1 cellular context compared by ENCODE assay signal in the genomic region with DNA sequence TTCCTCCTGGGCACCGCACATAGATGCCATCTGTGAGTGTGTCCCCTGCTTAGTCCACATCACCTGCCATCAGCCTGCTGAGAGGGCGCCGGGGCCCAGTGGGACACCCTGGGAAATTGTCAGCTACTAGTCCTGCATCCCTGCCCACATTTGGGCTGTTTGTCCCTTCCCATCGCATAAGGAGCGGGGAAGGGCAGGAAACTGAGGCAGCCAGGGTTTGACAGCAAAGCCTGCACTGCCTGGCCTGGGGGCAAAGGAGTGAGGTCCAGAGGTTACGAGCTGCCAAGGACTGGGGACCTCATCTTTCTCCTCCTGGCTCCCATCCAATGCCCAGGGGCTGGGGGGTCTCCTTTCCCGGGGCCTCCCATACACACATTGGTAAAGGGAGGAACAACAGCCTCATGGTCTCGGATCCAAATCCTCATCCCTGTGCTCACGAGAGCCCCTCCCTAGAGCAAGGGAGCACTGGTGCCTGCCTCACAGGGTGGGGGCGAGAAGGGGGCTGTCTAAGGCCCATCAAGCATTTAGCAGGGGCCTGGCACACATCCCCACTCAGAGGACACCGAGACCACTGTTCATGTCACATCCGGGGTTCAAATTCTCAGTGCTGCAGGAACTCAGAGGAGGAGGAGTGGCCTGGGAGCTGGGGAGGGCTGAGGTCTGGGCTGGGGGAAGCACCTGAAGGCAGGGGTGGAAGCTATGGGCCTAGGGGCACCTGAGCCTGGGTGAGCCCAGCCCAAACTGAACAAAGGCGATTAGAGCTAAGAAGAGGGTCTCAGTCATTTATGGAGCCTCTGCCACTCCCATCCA.
TF ChIP-seq lines count a peak whose summit lies in the region.

No MANE protein-coding gene starts in this region.

TF ChIP-seq in WTC11, 78 proteins besides CTCF, POLR2A, EP300 and RAD21:
- TF ChIP-seq ZNF532 (CRISPR knock-in tag; IDR thresholded peaks at IDR 0.05; ENCODE audit: borderline replicate concordance): no peak
- no peak for TF ChIP-seq IRF2 (CRISPR knock-in tag; IDR thresholded peaks at IDR 0.05; ENCODE audit: borderline replicate concordance, low read depth)
- no peak for TF ChIP-seq FOXJ3 (CRISPR knock-in tag; IDR thresholded peaks at IDR 0.05; ENCODE audit: borderline replicate concordance)
- TF ChIP-seq, protein P1, sequence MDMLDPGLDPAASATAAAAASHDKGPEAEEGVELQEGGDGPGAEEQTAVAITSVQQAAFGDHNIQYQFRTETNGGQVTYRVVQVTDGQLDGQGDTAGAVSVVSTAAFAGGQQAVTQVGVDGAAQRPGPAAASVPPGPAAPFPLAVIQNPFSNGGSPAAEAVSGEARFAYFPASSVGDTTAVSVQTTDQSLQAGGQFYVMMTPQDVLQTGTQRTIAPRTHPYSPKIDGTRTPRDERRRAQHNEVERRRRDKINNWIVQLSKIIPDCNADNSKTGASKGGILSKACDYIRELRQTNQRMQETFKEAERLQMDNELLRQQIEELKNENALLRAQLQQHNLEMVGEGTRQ (CRISPR knock-in tag; IDR thresholded peaks at IDR 0.05): no peak
- TF ChIP-seq HMGA2 (CRISPR knock-in tag; IDR thresholded peaks at IDR 0.05): no peak
- no peak for TF ChIP-seq ZNF423 (CRISPR knock-in tag; IDR thresholded peaks at IDR 0.05)
- no peak for TF ChIP-seq CREM (CRISPR knock-in tag; IDR thresholded peaks at IDR 0.05)
- no peak for TF ChIP-seq ZNF232 (CRISPR knock-in tag; IDR thresholded peaks at IDR 0.05)
- TF ChIP-seq, protein P2, sequence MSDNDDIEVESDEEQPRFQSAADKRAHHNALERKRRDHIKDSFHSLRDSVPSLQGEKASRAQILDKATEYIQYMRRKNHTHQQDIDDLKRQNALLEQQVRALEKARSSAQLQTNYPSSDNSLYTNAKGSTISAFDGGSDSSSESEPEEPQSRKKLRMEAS (CRISPR knock-in tag; IDR thresholded peaks at IDR 0.05): no peak
- no peak for TF ChIP-seq GRHL2 (CRISPR knock-in tag; IDR thresholded peaks at IDR 0.05; ENCODE audit: insufficient replicate concordance, severe bottlenecking)
- no peak for TF ChIP-seq CREB1 (CRISPR knock-in tag; IDR thresholded peaks at IDR 0.05)
- TF ChIP-seq PRRX2 (CRISPR knock-in tag; IDR thresholded peaks at IDR 0.05): no peak
- no peak for TF ChIP-seq FOXP4 (CRISPR knock-in tag; IDR thresholded peaks at IDR 0.05)
- no peak for TF ChIP-seq NR3C1 (CRISPR knock-in tag; conservative IDR thresholded peaks at IDR 0.05; ENCODE audit: low read depth)
- no peak for TF ChIP-seq ERG (CRISPR knock-in tag; IDR thresholded peaks at IDR 0.05)
- TF ChIP-seq NFE2L1 (CRISPR knock-in tag; IDR thresholded peaks at IDR 0.05): no peak
- TF ChIP-seq ZSCAN18 (CRISPR knock-in tag; IDR thresholded peaks at IDR 0.05): no peak
- TF ChIP-seq ZBTB21 (CRISPR knock-in tag; IDR thresholded peaks at IDR 0.05; ENCODE audit: borderline replicate concordance): no peak
- TF ChIP-seq ZNF396 (CRISPR knock-in tag; IDR thresholded peaks at IDR 0.05; ENCODE audit: borderline replicate concordance): no peak
- TF ChIP-seq ZNF219 (CRISPR knock-in tag; IDR thresholded peaks at IDR 0.05; ENCODE audit: borderline replicate concordance): no peak
